ENCODE assay signal across 9 cellular contexts in the genomic region with DNA sequence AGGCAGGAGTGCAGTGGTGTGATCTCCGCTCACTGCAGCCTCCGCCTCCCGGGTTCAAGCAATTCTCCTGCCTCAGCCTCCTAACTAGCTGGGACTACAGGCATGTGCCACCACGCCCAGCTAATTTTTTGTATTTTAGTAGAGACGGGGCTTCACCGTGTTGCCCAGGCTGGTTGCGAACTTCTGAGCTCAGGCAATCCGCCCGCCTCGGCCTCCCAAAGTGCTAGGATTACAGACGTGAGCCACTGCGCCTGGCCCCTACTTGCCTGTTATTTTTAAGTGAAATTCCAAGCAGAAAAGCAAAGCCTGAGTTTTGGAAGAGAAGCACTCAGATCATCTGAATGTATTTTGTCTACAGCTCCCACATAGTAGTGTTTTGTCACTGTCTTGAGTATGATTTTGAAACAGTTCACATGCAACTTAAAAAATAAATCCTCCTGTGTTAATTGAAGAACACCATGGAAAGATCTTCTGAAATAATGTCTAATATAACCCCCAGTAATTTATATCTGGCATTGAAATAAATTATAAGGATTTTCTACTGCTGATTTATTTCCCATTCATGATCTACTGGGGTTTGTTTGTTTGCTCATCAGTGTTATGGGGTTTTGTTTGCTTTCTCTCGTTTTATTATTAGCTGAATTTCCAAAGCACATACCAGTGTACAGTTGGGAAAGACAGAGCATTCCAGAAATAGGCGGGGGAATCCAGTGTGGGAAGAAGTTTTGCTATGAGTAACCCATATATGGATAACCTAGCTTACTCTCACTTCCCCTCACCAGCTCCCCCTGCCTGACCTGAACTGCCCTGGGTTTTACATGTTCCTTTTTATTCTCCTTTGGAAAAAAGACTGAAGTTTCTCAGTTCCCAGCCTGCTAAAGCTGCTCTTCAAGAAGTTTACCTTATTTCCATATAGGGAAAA.
DNase-seq lines count a peak whose midpoint lies in the region; ATAC-seq and TF ChIP-seq lines count a peak whose summit lies in the region.
"Had no signal": no experiment of that assay in that cellular context is flagged by ENCODE, and none has a peak within 500 bp of the region (broad histone marks: within the 10 kb centered on the region; RNA-seq: fewer than 3 reads in every experiment).

No MANE protein-coding gene starts in this region.

- H3K27me3 ChIP-seq in PC-3 (ENCODE audit: low read length) (no peaks in the 10 kb centered on the region), trophoblast cell (ENCODE audit: insufficient read depth, low read length) (no peaks in the 10 kb centered on the region)

- H3F3A ChIP-seq in PC-3 (ENCODE audit: low read length, unreplicated experiment) = no peaks in the 10 kb centered on the region

- H3K79me1 ChIP-seq in trophoblast cell (ENCODE audit: low read length) = peaks cover 7% of the 10 kb centered on the region

- H3K23ac ChIP-seq in trophoblast cell (ENCODE audit: low read length) = no peak overlapping the region

- POLR2A ChIA-PET in PC-3 (lab: Charles Lee; ENCODE audit: unreplicated experiment) = interaction anchor here (0.6 to 0.7 kb wide), 3 partner anchors 10 to 64 kb away, joined by 3 to 5 read pairs (median 4); no protein-coding TSS in a partner anchor

- intact Hi-C loops in PC-3 (cut with micrococcal nuclease) = no loop called here

- no peaks in the 10 kb centered on the region for H3K9me3 ChIP-seq in PC-3 (ENCODE audit: low read length)
- no peaks in the 10 kb centered on the region for H3K9me3 ChIP-seq in trophoblast cell (ENCODE audit: insufficient read depth, low read depth, low read length)

- H4K8ac ChIP-seq in trophoblast cell (ENCODE audit: low read depth, low read length) = no peak overlapping the region

- H3K4me2 ChIP-seq in PC-3 (ENCODE audit: low read length) (peak overlapping the region; percentile 46), trophoblast cell (ENCODE audit: low read length) (no peak overlapping the region)

- H3K4ac ChIP-seq in trophoblast cell (ENCODE audit: low read depth, low read length) = no peak overlapping the region

- H3K9me2 ChIP-seq in PC-3 (replicated peaks; ENCODE audit: low read length) = no peaks in the 10 kb centered on the region

- H3K9ac ChIP-seq in PC-3 (ENCODE audit: low read length) (no peak overlapping the region), trophoblast cell (ENCODE audit: low read length) (no peak overlapping the region)

- no CpG with 5 or more reads among the region's 14 CpGs for WGBS in trophoblast cell (ENCODE audit: extremely low coverage, insufficient coverage, insufficient read length)

- no peak overlapping the region for H2AK5ac ChIP-seq in trophoblast cell (ENCODE audit: low read length)

- H3K27ac ChIP-seq in PC-3 (ENCODE audit: low read length) (peak overlapping the region; percentile 30), trophoblast cell (ENCODE audit: low read depth, low read length) (peak overlapping the region; percentile 39)

- no peak overlapping the region for H2BK120ac ChIP-seq in trophoblast cell (ENCODE audit: insufficient read depth, low read length, poor library complexity)

- H4K91ac ChIP-seq in trophoblast cell (ENCODE audit: low read depth, low read length) = no peak overlapping the region

- TF ChIP-seq CTCF in PC-3 (conservative IDR thresholded peaks at IDR 0.05; ENCODE audit: low read depth, low read length) = peak; percentile 57
- TF ChIP-seq CTCF in fibroblast of mammary gland (conservative IDR thresholded peaks at IDR 0.05; ENCODE audit: control insufficient read depth, insufficient read depth, low read depth, low read length) = peak; percentile 51

- H3K79me2 ChIP-seq in PC-3 (ENCODE audit: low read length) = no peaks in the 10 kb centered on the region
- H3K79me2 ChIP-seq in trophoblast cell (ENCODE audit: control insufficient read depth, insufficient read depth, low read length, poor library complexity) = no peaks in the 10 kb centered on the region

- H4K20me1 ChIP-seq in PC-3 (ENCODE audit: low read length) = no peaks in the 10 kb centered on the region

- no peak overlapping the region for H4K12ac ChIP-seq in trophoblast cell (ENCODE audit: low read depth, low read length)

- no peak overlapping the region for H3K4me3 ChIP-seq in PC-3 (ENCODE audit: low read length)
- H3K4me3 ChIP-seq in fibroblast of mammary gland (ENCODE audit: control insufficient read depth, low read depth, low read length) = no peak overlapping the region
- H3K4me3 ChIP-seq in trophoblast cell (ENCODE audit: low read depth, low read length) = no peak overlapping the region

- H2BK12ac ChIP-seq in trophoblast cell (ENCODE audit: low read length) = peak overlapping the region; percentile 66

- no peak overlapping the region for H3K18ac ChIP-seq in trophoblast cell (ENCODE audit: low read length)

- H3K36me3 ChIP-seq in PC-3 (ENCODE audit: low read depth, low read length) (no peaks in the 10 kb centered on the region), trophoblast cell (ENCODE audit: control insufficient read depth in 1 of 2, insufficient read depth in 2 of 2, low read length in 2 of 2) (no peaks in the 10 kb centered on the region)

- H2BK5ac ChIP-seq in trophoblast cell (ENCODE audit: low read depth, low read length, poor library complexity) = no peak overlapping the region

- no TSS peak for BruUV-seq in PC-3 (replicated peaks; lab: Mats Ljungman, UMichigan)

- H3K14ac ChIP-seq in trophoblast cell (ENCODE audit: low read length) = no peak overlapping the region

- peak; percentile 85 for DNase-seq in ELR (ENCODE audit: low read depth)
- DNase-seq in PC-3 = peak; percentile 90
- DNase-seq in fibroblast of mammary gland (ENCODE audit: low read depth) = peak; percentile 83
- peak; percentile 87 to 92 for DNase-seq in trophoblast cell
- DNase-seq in NCI-H82 treated with DMSO at 0.1 percent for 48 hours (lab: John Stamatoyannopoulos, UW; ENCODE audit: unreplicated experiment) = no peak
- DNase-seq in NCI-H1105 (lab: John Stamatoyannopoulos, UW) = no peak
- DNase-seq: activated T-cell treated with anti-CD3 and anti-CD28 coated beads, Interleukin-2, amount 50 U/mL, for 72 hours had no signal

- peaks cover 41% of the 10 kb centered on the region for H3K4me1 ChIP-seq in PC-3 (ENCODE audit: insufficient read depth, low read length)
- peaks cover 12 to 19% of the 10 kb centered on the region in 2 experiments for H3K4me1 ChIP-seq in trophoblast cell (ENCODE audit: control insufficient read depth in 1 of 2, insufficient read depth in 2 of 2, low read length in 2 of 2)

- ATAC-seq in PC-3 (peak; percentile 99), HG03159 (IDR thresholded peaks at IDR 0.05; ENCODE audit: unreplicated experiment) (no peak), HG02759 (IDR thresholded peaks at IDR 0.05; ENCODE audit: unreplicated experiment) (no peak)
- ATAC-seq: activated T-cell treated with anti-CD3 and anti-CD28 coated beads, Interleukin-2, amount 50 U/mL, for 72 hours had no signal

- H2AFZ ChIP-seq in PC-3 (ENCODE audit: low read length) = no peak overlapping the region
- no peak overlapping the region for H2AFZ ChIP-seq in trophoblast cell (ENCODE audit: insufficient read depth, low read length, poor library complexity)

- CTCF ChIA-PET in PC-3 (lab: Charles Lee) = interaction anchor here (0.6 to 0.7 kb wide), 2 partner anchors 49 to 65 kb away, joined by 3 to 4 read pairs; no protein-coding TSS in a partner anchor

Comparison
In these comparisons a context has a peak if more than half of its experiments do, and no peak if none do; other contexts are left out.
1. DNase-seq: peak in ELR (single experiment), PC-3 (single experiment), fibroblast of mammary gland (single experiment) and trophoblast cell (2 of 2); none in NCI-H82 treated with DMSO at 0.1 percent for 48 hours (single experiment) and NCI-H1105 (single experiment).